ENCODE assay signal across 9 cellular contexts in genomic region chr13:114142640-114143490, GRCh38. TPM values are rescaled to one million over a fixed set of nuclear protein-coding genes. Genes with fewer than 3 reads are reported as not detected.
DNase-seq lines count a peak whose midpoint lies in the region; ATAC-seq and TF ChIP-seq lines count a peak whose summit lies in the region.
"Had no signal": no experiment of that assay in that cellular context is flagged by ENCODE, and none has a peak within 500 bp of the region (broad histone marks: within the 10 kb centered on the region; RNA-seq: fewer than 3 reads in every experiment).

No MANE protein-coding gene starts in this region.

- H3K27me3 ChIP-seq in CD8-positive, alpha-beta T cell (ENCODE audit: insufficient read depth, low read length), result no peaks in the 10 kb centered on the region

- peak; percentile 66 to 89 (median 81) for DNase-seq in CD8-positive, alpha-beta T cell
- DNase-seq in NCI-H2029 (lab: John Stamatoyannopoulos, UW), result peak; percentile 83
- DNase-seq in activated CD4-positive, alpha-beta memory T cell treated with anti-CD3 and anti-CD28 coated beads for 36 hours, result peak; percentile 81
- DNase-seq in kidney tubule cell (ENCODE audit: low spot score), result peak; percentile 26
- DNase-seq in AG08395 (ENCODE audit: low spot score), result no peak

- peak; percentile 54 for ATAC-seq in CD8-positive, alpha-beta T cell
- ATAC-seq in GM19328 (IDR thresholded peaks at IDR 0.05; ENCODE audit: unreplicated experiment) (no peak), GM18867 (IDR thresholded peaks at IDR 0.05; ENCODE audit: unreplicated experiment) (no peak), GM21825 (IDR thresholded peaks at IDR 0.05; ENCODE audit: unreplicated experiment) (no peak)

- peaks cover 76% of the 10 kb centered on the region for H3K4me1 ChIP-seq in CD8-positive, alpha-beta T cell (ENCODE audit: insufficient read depth, low read length)

- no peak overlapping the region for H3K27ac Mint-ChIP-seq in CD8-positive, alpha-beta T cell
- no peak overlapping the region for H3K27ac Mint-ChIP-seq in activated CD4-positive, alpha-beta memory T cell treated with anti-CD3 and anti-CD28 coated beads for 36 hours

- no peak overlapping the region for H3K4me3 Mint-ChIP-seq in CD8-positive, alpha-beta T cell
- H3K4me3 Mint-ChIP-seq in activated CD4-positive, alpha-beta memory T cell treated with anti-CD3 and anti-CD28 coated beads for 36 hours, result no peak overlapping the region

- no peaks in the 10 kb centered on the region for H3K9me3 Mint-ChIP-seq in CD8-positive, alpha-beta T cell
- H3K9me3 Mint-ChIP-seq in activated CD4-positive, alpha-beta memory T cell treated with anti-CD3 and anti-CD28 coated beads for 36 hours, result peaks cover 1% of the 10 kb centered on the region

- no peaks in the 10 kb centered on the region for H3K36me3 ChIP-seq in CD8-positive, alpha-beta T cell (ENCODE audit: insufficient read depth, low read length)
- H3K36me3 ChIP-seq: thoracic aorta had no signal

- peak overlapping the region; percentile 86 for H3K27ac ChIP-seq in CD8-positive, alpha-beta T cell (ENCODE audit: low read depth, low read length)
- H3K27ac ChIP-seq: thoracic aorta had no signal

- CTCF ChIA-PET in CD8-positive, alpha-beta T cell (lab: Charles Lee), result interaction anchor here (0.8 to 3.6 kb wide), 14 partner anchors 9 to 108 kb away, joined by 3 to 21 read pairs (median 3); partner anchors contain the start of gene RASA3
- CTCF ChIA-PET in activated CD4-positive, alpha-beta memory T cell treated with anti-CD3 and anti-CD28 coated beads for 36 hours (lab: Charles Lee), result interaction anchor here (1.1 to 1.3 kb wide), 2 partner anchors 12 to 83 kb away, joined by 4 to 6 read pairs; no protein-coding TSS in a partner anchor

- peak overlapping the region; percentile 37 for H3K4me3 ChIP-seq in CD8-positive, alpha-beta T cell (ENCODE audit: low read depth, low read length)
- H3K4me3 ChIP-seq: thoracic aorta had no signal

- no peaks in the 10 kb centered on the region for H3K27me3 Mint-ChIP-seq in CD8-positive, alpha-beta T cell (ENCODE audit: low read depth)
- no peaks in the 10 kb centered on the region for H3K27me3 Mint-ChIP-seq in activated CD4-positive, alpha-beta memory T cell treated with anti-CD3 and anti-CD28 coated beads for 36 hours

- TF ChIP-seq CTCF in CD8-positive, alpha-beta T cell (IDR thresholded peaks at IDR 0.05), result no peak

- H3K36me3 Mint-ChIP-seq in CD8-positive, alpha-beta T cell, result no peaks in the 10 kb centered on the region
- H3K36me3 Mint-ChIP-seq in activated CD4-positive, alpha-beta memory T cell treated with anti-CD3 and anti-CD28 coated beads for 36 hours, result no peaks in the 10 kb centered on the region

- H3K4me1 Mint-ChIP-seq in CD8-positive, alpha-beta T cell (ENCODE audit: low read depth), result peaks cover 1% of the 10 kb centered on the region
- peaks cover 2% of the 10 kb centered on the region for H3K4me1 Mint-ChIP-seq in activated CD4-positive, alpha-beta memory T cell treated with anti-CD3 and anti-CD28 coated beads for 36 hours (ENCODE audit: low read depth)

- POLR2A ChIA-PET in CD8-positive, alpha-beta T cell (lab: Charles Lee), result interaction anchor here (0.6 to 2.5 kb wide), 16 partner anchors 9 to 86 kb away, joined by 3 to 18 read pairs (median 3); no protein-coding TSS in a partner anchor
- POLR2A ChIA-PET in activated CD4-positive, alpha-beta memory T cell treated with anti-CD3 and anti-CD28 coated beads for 36 hours (lab: Charles Lee), result interaction anchor here (1.0 to 1.8 kb wide), 4 partner anchors 10 to 77 kb away, joined by 3 to 9 read pairs (median 5); partner anchors contain the start of gene RASA3

- no peaks in the 10 kb centered on the region for H3K9me3 ChIP-seq in CD8-positive, alpha-beta T cell (ENCODE audit: low read length)
- H3K9me3 ChIP-seq: thoracic aorta had no signal

- intact Hi-C loops in CD8-positive, alpha-beta T cell (cut with DNase I, micrococcal nuclease), result loop anchor here (1.0 to 2.0 kb wide), 6 partner anchors 12 to 326 kb away; no protein-coding TSS in a partner anchor
- intact Hi-C loops in activated CD4-positive, alpha-beta memory T cell treated with anti-CD3 and anti-CD28 coated beads for 36 hours (cut with micrococcal nuclease), result loop anchor here (1.0 to 5.0 kb wide), 2 partner anchors 14 to 84 kb away; no protein-coding TSS in a partner anchor

RNA-seq across cellular contexts. Expression of gene RASA3, which starts 10.4 kb away (rescaled TPM):
- total RNA-seq in CD8-positive, alpha-beta T cell, result 100 to 1,000 TPM; 144 TPM
- 10 to 100 TPM; 45.9 to 49.3 TPM for total RNA-seq in activated CD4-positive, alpha-beta memory T cell treated with anti-CD3 and anti-CD28 coated beads for 36 hours

RNA-seq across cellular contexts. Expression of gene CFAP97D2, which starts 36.2 kb away (rescaled TPM):
- 1 to 10 TPM; 3.8 to 4.1 TPM for total RNA-seq in CD8-positive, alpha-beta T cell
- not detected for total RNA-seq in activated CD4-positive, alpha-beta memory T cell treated with anti-CD3 and anti-CD28 coated beads for 36 hours
- total RNA-seq: thoracic aorta had no signal

Comparison
In these comparisons a context has a peak if more than half of its experiments do, and no peak if none do; other contexts are left out.
1. RNA of gene CFAP97D2, which starts 36.2 kb away (total RNA-seq): 3.8 to 4.1 TPM in CD8-positive, alpha-beta T cell; not detected in activated CD4-positive, alpha-beta memory T cell treated with anti-CD3 and anti-CD28 coated beads for 36 hours; every median in the first group is over 4 times any median in the second.